ENCODE assay signal across 15 cellular contexts in the genomic region with DNA sequence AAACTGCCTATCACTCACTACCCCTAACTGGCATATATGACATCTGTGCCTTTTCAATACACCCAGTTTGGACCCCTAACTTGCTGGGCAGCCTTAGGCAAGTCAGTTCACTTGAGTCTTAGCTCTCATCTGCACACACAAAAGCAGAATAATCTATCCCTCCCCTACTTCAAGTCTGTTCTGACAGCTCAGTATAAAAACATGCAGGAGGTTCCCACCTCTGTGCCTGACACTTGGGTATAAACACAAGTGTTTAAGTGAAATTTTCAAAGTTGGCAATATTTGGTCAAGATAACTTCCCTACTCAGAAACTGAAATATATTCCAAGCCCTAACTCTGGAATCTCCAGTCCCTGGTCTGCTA. TPM values are rescaled to one million over a fixed set of nuclear protein-coding genes. Genes with fewer than 3 reads are reported as not detected.
DNase-seq lines count a peak whose midpoint lies in the region; ATAC-seq and TF ChIP-seq lines count a peak whose summit lies in the region.
"Had no signal": no experiment of that assay in that cellular context is flagged by ENCODE, and none has a peak within 500 bp of the region (broad histone marks: within the 10 kb centered on the region; RNA-seq: fewer than 3 reads in every experiment).

No MANE protein-coding gene starts in this region.

- BruUV-seq in MCF 10A (replicated peaks; lab: Mats Ljungman, UMichigan) (no TSS peak), mammary epithelial cell (replicated peaks; lab: Mats Ljungman, UMichigan) (no TSS peak)

- H3K9me3 Mint-ChIP-seq in MCF 10A (ENCODE audit: unreplicated experiment): no peaks in the 10 kb centered on the region
- no peaks in the 10 kb centered on the region for H3K9me3 Mint-ChIP-seq in endodermal cell
- H3K9me3 Mint-ChIP-seq in stimulated activated effector memory CD8-positive, alpha-beta T cell treated with anti-CD3 and anti-CD28 coated beads, Interleukin-12 subunit alpha, Interleukin-12 subunit beta, amount 100 ng/mL, for 72 hours: no peaks in the 10 kb centered on the region
- H3K9me3 Mint-ChIP-seq: T-cell had no signal

- dilution Hi-C loops in mammary epithelial cell (cut with HindIII; ENCODE audit: low sequenced_read_pairs): loop anchor here (5.0 kb wide), 2 partner anchors 34 to 66 kb away; no protein-coding TSS in a partner anchor

- ATAC-seq in RWPE2 (ENCODE audit: low read depth): peak; percentile 1; the same call in 2 of the 3 replicates
- no peak for ATAC-seq in stimulated activated effector memory CD8-positive, alpha-beta T cell treated with anti-CD3 and anti-CD28 coated beads, Interleukin-12 subunit alpha, Interleukin-12 subunit beta, amount 100 ng/mL, for 72 hours
- ATAC-seq in heart right ventricle: no peak
- no peak for ATAC-seq in HG02970 (IDR thresholded peaks at IDR 0.05; ENCODE audit: low FRiP score, unreplicated experiment)
- ATAC-seq: T-cell had no signal

- H3K9me3 ChIP-seq in mammary epithelial cell (replicated peaks; ENCODE audit: insufficient read depth, low read length) (no peaks in the 10 kb centered on the region), RWPE2 (ENCODE audit: severe bottlenecking) (no peaks in the 10 kb centered on the region), endodermal cell (ENCODE audit: control insufficient read depth, low read length) (no peaks in the 10 kb centered on the region), heart right ventricle (no peaks in the 10 kb centered on the region)

- peaks cover 45% of the 10 kb centered on the region for H3K79me2 ChIP-seq in mammary epithelial cell (ENCODE audit: insufficient read depth, low read length)

- no peaks in the 10 kb centered on the region for H3K27me3 ChIP-seq in mammary epithelial cell (ENCODE audit: insufficient read depth, low read length)
- H3K27me3 ChIP-seq in RWPE2 (ENCODE audit: insufficient read depth, poor library complexity, severe bottlenecking): no peaks in the 10 kb centered on the region
- no peaks in the 10 kb centered on the region for H3K27me3 ChIP-seq in endodermal cell (ENCODE audit: control insufficient read depth, insufficient read depth, low read length, poor library complexity, severe bottlenecking)
- no peaks in the 10 kb centered on the region for H3K27me3 ChIP-seq in heart right ventricle
- H3K27me3 ChIP-seq: dorsolateral prefrontal cortex had no signal

- H3K36me3 Mint-ChIP-seq in MCF 10A (ENCODE audit: insufficient read depth, unreplicated experiment) (peaks cover 96% of the 10 kb centered on the region), endodermal cell (ENCODE audit: low read depth) (peaks cover 68% of the 10 kb centered on the region)
- H3K36me3 Mint-ChIP-seq in stimulated activated effector memory CD8-positive, alpha-beta T cell treated with anti-CD3 and anti-CD28 coated beads, Interleukin-12 subunit alpha, Interleukin-12 subunit beta, amount 100 ng/mL, for 72 hours: peaks cover 90% of the 10 kb centered on the region

- H3K4me1 ChIP-seq in mammary epithelial cell (ENCODE audit: insufficient read depth, low read length) (no peaks in the 10 kb centered on the region), RWPE2 (ENCODE audit: insufficient read depth, poor library complexity, severe bottlenecking) (no peaks in the 10 kb centered on the region), endodermal cell (ENCODE audit: control insufficient read depth, insufficient read depth, low read length) (peaks cover 2% of the 10 kb centered on the region), heart right ventricle (peaks cover 4 to 62% (median 28%) of the 10 kb centered on the region in 9 donors)

- H3K4me3 ChIP-seq in mammary epithelial cell (replicated peaks in 1 of 3; ENCODE audit: insufficient read depth in 1 of 3, low read depth in 2 of 3, low read length in 3 of 3): no peak overlapping the region
- H3K4me3 ChIP-seq in RWPE2 (ENCODE audit: severe bottlenecking): no peak overlapping the region
- no peak overlapping the region for H3K4me3 ChIP-seq in endodermal cell (ENCODE audit: low read length)
- no peak overlapping the region for H3K4me3 ChIP-seq in heart right ventricle
- H3K4me3 ChIP-seq: dorsolateral prefrontal cortex had no signal

- no peak for TF ChIP-seq CTCF in MCF 10A (IDR thresholded peaks at IDR 0.05; ENCODE audit: unreplicated experiment)
- TF ChIP-seq CTCF in mammary epithelial cell (conservative IDR thresholded peaks at IDR 0.05 in 1 of 2, IDR thresholded peaks at IDR 0.05 in 1 of 2; ENCODE audit: extremely low read depth in 1 of 2, insufficient read depth in 1 of 2, low read depth in 1 of 2, low read length in 2 of 2): no peak
- TF ChIP-seq CTCF in RWPE2 (IDR thresholded peaks at IDR 0.05; ENCODE audit: poor library complexity, severe bottlenecking): no peak
- TF ChIP-seq CTCF in endodermal cell (conservative IDR thresholded peaks at IDR 0.05): no peak
- TF ChIP-seq CTCF in heart right ventricle (IDR thresholded peaks at IDR 0.05): no peak

- no peak overlapping the region for H3K27ac ChIP-seq in mammary epithelial cell (ENCODE audit: insufficient read depth, low read depth, low read length)
- no peak overlapping the region for H3K27ac ChIP-seq in RWPE2 (ENCODE audit: poor library complexity, severe bottlenecking)
- peak overlapping the region; percentile 55 for H3K27ac ChIP-seq in endodermal cell (ENCODE audit: low read depth, low read length)
- peak overlapping the region in 1 of 10 donors; percentile 37 for H3K27ac ChIP-seq in heart right ventricle

- H3K4me2 ChIP-seq in mammary epithelial cell (ENCODE audit: insufficient read depth, low read depth, low read length): no peak overlapping the region

- H3K36me3 ChIP-seq in mammary epithelial cell (ENCODE audit: insufficient read depth, low read length) (peaks cover 52% of the 10 kb centered on the region), RWPE2 (ENCODE audit: low read depth) (peaks cover 78% of the 10 kb centered on the region), endodermal cell (ENCODE audit: control insufficient read depth, insufficient read depth, low read length) (peaks cover 73% of the 10 kb centered on the region), heart right ventricle (peaks cover 0 to 100% (median 77%) of the 10 kb centered on the region in 9 donors)

- H3K27me3 Mint-ChIP-seq in MCF 10A (ENCODE audit: insufficient read depth, unreplicated experiment) (no peaks in the 10 kb centered on the region), endodermal cell (ENCODE audit: insufficient read depth) (no peaks in the 10 kb centered on the region)
- H3K27me3 Mint-ChIP-seq: T-cell had no signal

- H3K27ac Mint-ChIP-seq in MCF 10A (ENCODE audit: low read depth, unreplicated experiment) (peak overlapping the region; percentile 39), endodermal cell (peak overlapping the region; percentile 19)
- H3K27ac Mint-ChIP-seq in stimulated activated effector memory CD8-positive, alpha-beta T cell treated with anti-CD3 and anti-CD28 coated beads, Interleukin-12 subunit alpha, Interleukin-12 subunit beta, amount 100 ng/mL, for 72 hours: peak overlapping the region; percentile 61

- no peak overlapping the region for H3K4me3 Mint-ChIP-seq in MCF 10A (ENCODE audit: unreplicated experiment)
- no peak overlapping the region for H3K4me3 Mint-ChIP-seq in endodermal cell
- H3K4me3 Mint-ChIP-seq in stimulated activated effector memory CD8-positive, alpha-beta T cell treated with anti-CD3 and anti-CD28 coated beads, Interleukin-12 subunit alpha, Interleukin-12 subunit beta, amount 100 ng/mL, for 72 hours: no peak overlapping the region
- H3K4me3 Mint-ChIP-seq: T-cell had no signal

- peaks cover 13% of the 10 kb centered on the region for H4K20me1 ChIP-seq in mammary epithelial cell (ENCODE audit: insufficient read depth, low read length)

- peaks cover 16% of the 10 kb centered on the region for H3K4me1 Mint-ChIP-seq in MCF 10A (ENCODE audit: insufficient read depth, unreplicated experiment)
- H3K4me1 Mint-ChIP-seq in endodermal cell: peaks cover 2% of the 10 kb centered on the region
- peaks cover 62% of the 10 kb centered on the region for H3K4me1 Mint-ChIP-seq in stimulated activated effector memory CD8-positive, alpha-beta T cell treated with anti-CD3 and anti-CD28 coated beads, Interleukin-12 subunit alpha, Interleukin-12 subunit beta, amount 100 ng/mL, for 72 hours

- DNase-seq in MCF 10A (ENCODE audit: unreplicated experiment) (no peak), mammary epithelial cell (no peak), RWPE2 (ENCODE audit: low spot score) (no peak), endodermal cell (no peak), NCI-H526 treated with DMSO at 0.1 percent for 48 hours (lab: John Stamatoyannopoulos, UW) (no peak), heart right ventricle (no peak)
- no peak for DNase-seq in stimulated activated effector memory CD8-positive, alpha-beta T cell treated with anti-CD3 and anti-CD28 coated beads, Interleukin-12 subunit alpha, Interleukin-12 subunit beta, amount 100 ng/mL, for 72 hours (ENCODE audit: low spot score in 2 of 2)
- DNase-seq: activated CD4-positive, alpha-beta T cell treated with anti-CD3 and anti-CD28 coated beads, Interleukin-2, amount 50 U/mL, for 4 hours; amygdala; MM.1S; stimulated activated CD4-positive, alpha-beta T cell treated with anti-CD3 and anti-CD28 coated beads, Interleukin-4, amount 100 ng/mL, for 4 hours; stimulated activated naive CD4-positive, alpha-beta T cell treated with Interleukin-2 at 50 U/mL for 16 hours; T-cell had no signal

- POLR2A ChIA-PET in MCF 10A (lab: Yijun Ruan, JAX): interaction anchor here (0.7 to 12.2 kb wide), 5 partner anchors 11 to 55 kb away, joined by 3 to 197 read pairs (median 5); a partner anchor contains a TSS

- H3K9ac ChIP-seq in mammary epithelial cell (ENCODE audit: insufficient read depth, low read length) (no peak overlapping the region), endodermal cell (ENCODE audit: extremely low read depth, low read length, poor library complexity, severe bottlenecking) (no peak overlapping the region)

- H2AFZ ChIP-seq in mammary epithelial cell (ENCODE audit: low read depth, low read length): no peak overlapping the region

- CTCF ChIA-PET in MCF 10A (lab: Yijun Ruan, JAX): interaction anchor here (0.6 to 1.9 kb wide), 3 partner anchors 10 to 32 kb away, joined by 3 to 6 read pairs (median 6); a partner anchor contains a TSS
- CTCF ChIA-PET in mammary epithelial cell (lab: Charles Lee; ENCODE audit: low non-redundant PET): no interaction called here

- in situ Hi-C loops in mammary epithelial cell (cut with MboI; ENCODE audit: low sequenced_read_pairs in 2 of 2): no loop called here

- intact Hi-C loops in MCF 10A (cut with micrococcal nuclease) (no loop called here), mammary epithelial cell (cut with micrococcal nuclease) (no loop called here), heart right ventricle (cut with DNase I) (no loop called here)

RNA-seq across cellular contexts. Expression of a gene that starts 12.6 kb away (rescaled TPM):
- total RNA-seq in MCF 10A (2022) (907 and 981 TPM in 2 replicates), mammary epithelial cell (100 to 1,000 TPM; 276 to 481 TPM), endodermal cell (100 to 1,000 TPM; 801 to 885 TPM), heart right ventricle (100 to 1,000 TPM; 147 to 227 (median 168) TPM)
- polyA plus RNA-seq in mammary epithelial cell (130 TPM), heart right ventricle (100 to 1,000 TPM; 114 to 217 TPM)
- 289 TPM for polyA minus RNA-seq in mammary epithelial cell
- polyA plus RNA-seq in endodermal cell (2013, experiment 1 of 2): 714 TPM
- polyA plus RNA-seq in endodermal cell (2013, experiment 2 of 2): 560 TPM
